In genomic region chr19:48152552-48152951, GRCh38 we compare ENCODE assay signal across 8 cellular contexts. TPM values are rescaled to one million over a fixed set of nuclear protein-coding genes. Genes with fewer than 3 reads are reported as not detected.
A peak's percentile ranks its signal among the peaks of the same experiment; 100 is the strongest.
DNase-seq lines count a peak whose midpoint lies in the region; ATAC-seq and TF ChIP-seq lines count a peak whose summit lies in the region.

No MANE protein-coding gene starts in this region.

- H3K79me2 ChIP-seq in SU-DHL-6 (ENCODE audit: insufficient read depth, low read length): no peaks in the 10 kb centered on the region

- no peak overlapping the region for H3K27ac ChIP-seq in SU-DHL-6 (ENCODE audit: low read depth, low read length)
- peak overlapping the region in 2 of 10 donors; percentile 7 to 9 for H3K27ac ChIP-seq in heart right ventricle

- H3K27me3 Mint-ChIP-seq in activated naive CD8-positive, alpha-beta T cell treated with anti-CD3 and anti-CD28 coated beads, Interleukin-2, amount 50 U/mL, for 24 hours: no peaks in the 10 kb centered on the region

- H3K36me3 Mint-ChIP-seq in activated naive CD8-positive, alpha-beta T cell treated with anti-CD3 and anti-CD28 coated beads, Interleukin-2, amount 50 U/mL, for 24 hours (ENCODE audit: low read depth): peaks cover 34% of the 10 kb centered on the region

- 26 to 36% methylated on average over 8 of the region's 8 CpGs for WGBS in heart right ventricle, 2 donors

- H3K4me2 ChIP-seq in SU-DHL-6 (ENCODE audit: low read depth, low read length, poor library complexity, severe bottlenecking): no peak overlapping the region

- H3K9me3 ChIP-seq in SU-DHL-6 (ENCODE audit: insufficient read depth, low read length): no peaks in the 10 kb centered on the region
- no peaks in the 10 kb centered on the region for H3K9me3 ChIP-seq in heart right ventricle

- H3K9ac ChIP-seq in SU-DHL-6 (ENCODE audit: low read length): no peak overlapping the region

- H3K4me3 ChIP-seq in SU-DHL-6 (ENCODE audit: insufficient read depth, low read length, poor library complexity, severe bottlenecking): no peak overlapping the region
- H3K4me3 ChIP-seq in heart right ventricle: no peak overlapping the region

- no peak overlapping the region for H2AFZ ChIP-seq in SU-DHL-6 (ENCODE audit: low read depth, low read length, severe bottlenecking)

- no peak overlapping the region for H3K27ac Mint-ChIP-seq in activated naive CD8-positive, alpha-beta T cell treated with anti-CD3 and anti-CD28 coated beads, Interleukin-2, amount 50 U/mL, for 24 hours

- peaks cover 0 to 3% (median 0%) of the 10 kb centered on the region in 9 donors for H3K4me1 ChIP-seq in heart right ventricle

- TF ChIP-seq CTCF in SU-DHL-6 (IDR thresholded peaks at IDR 0.05; ENCODE audit: insufficient read depth, low read length, poor library complexity, severe bottlenecking) (peak; percentile 60), heart right ventricle (IDR thresholded peaks at IDR 0.05) (peak; percentile 79 to 90 (median 84))

- no peaks in the 10 kb centered on the region for H3K9me2 ChIP-seq in SU-DHL-6 (replicated peaks; ENCODE audit: insufficient read depth, low read length)

- no peak for ATAC-seq in activated naive CD8-positive, alpha-beta T cell treated with anti-CD3 and anti-CD28 coated beads, Interleukin-2, amount 50 U/mL, for 24 hours
- ATAC-seq in heart right ventricle: peak in 5 of 8 donors; percentile 47 to 70 (median 62)
- ATAC-seq in HG02884 (IDR thresholded peaks at IDR 0.05; ENCODE audit: unreplicated experiment): no peak
- ATAC-seq in GM19351 (IDR thresholded peaks at IDR 0.05; ENCODE audit: unreplicated experiment): no peak

- H3K4me3 Mint-ChIP-seq in activated naive CD8-positive, alpha-beta T cell treated with anti-CD3 and anti-CD28 coated beads, Interleukin-2, amount 50 U/mL, for 24 hours: no peak overlapping the region

- DNase-seq in DMS153 treated with DMSO at 0.1 percent for 48 hours (lab: John Stamatoyannopoulos, UW; ENCODE audit: unreplicated experiment) (peak; percentile 52), KG1 (lab: John Stamatoyannopoulos, UW) (peak; percentile 30), heart right ventricle (peak; percentile 48 to 52), retina (peak; percentile 83)
- DNase-seq in activated naive CD8-positive, alpha-beta T cell treated with anti-CD3 and anti-CD28 coated beads, Interleukin-2, amount 50 U/mL, for 24 hours: peak; percentile 67

- H3F3A ChIP-seq in SU-DHL-6 (ENCODE audit: insufficient read depth): no peaks in the 10 kb centered on the region

- H3K9me3 Mint-ChIP-seq in activated naive CD8-positive, alpha-beta T cell treated with anti-CD3 and anti-CD28 coated beads, Interleukin-2, amount 50 U/mL, for 24 hours: no peaks in the 10 kb centered on the region

- no peaks in the 10 kb centered on the region for H4K20me1 ChIP-seq in SU-DHL-6 (ENCODE audit: low read depth, low read length)

- H3K36me3 ChIP-seq in SU-DHL-6 (ENCODE audit: low read length) (peaks cover 9% of the 10 kb centered on the region; the same call in 1 of the 2 replicates), heart right ventricle (peaks cover 0 to 55% (median 0%) of the 10 kb centered on the region in 9 donors)

- no peaks in the 10 kb centered on the region for H3K27me3 ChIP-seq in SU-DHL-6 (ENCODE audit: low read length)
- no peaks in the 10 kb centered on the region for H3K27me3 ChIP-seq in heart right ventricle

- intact Hi-C loops in heart right ventricle (cut with DNase I): loop anchor here in 7 of 10 donors (1.0 to 5.0 kb wide), 4 partner anchors 45 to 180 kb away; no protein-coding TSS in a partner anchor

- H3K4me1 Mint-ChIP-seq in activated naive CD8-positive, alpha-beta T cell treated with anti-CD3 and anti-CD28 coated beads, Interleukin-2, amount 50 U/mL, for 24 hours: no peaks in the 10 kb centered on the region

RNA-seq across cellular contexts. Expression of gene LIG1, which starts 17.6 kb away (rescaled TPM):
- total RNA-seq in heart right ventricle: 1 to 10 TPM; 1.8 to 8.5 (median 3.5) TPM
- polyA plus RNA-seq in heart right ventricle: 1 to 10 TPM; 5.2 to 9.9 TPM

RNA-seq across cellular contexts. Expression of gene ZSWIM9, which starts 17.9 kb away (rescaled TPM):
- total RNA-seq in heart right ventricle: 1 to 10 TPM; 5.5 to 8.5 (median 6.6) TPM
- 1 to 10 TPM; 3.8 to 4.1 TPM for polyA plus RNA-seq in heart right ventricle

RNA-seq across cellular contexts. Expression of gene PLA2G4C, which starts 41.9 kb away (rescaled TPM):
- total RNA-seq in heart right ventricle: 10 to 100 TPM; 28.1 to 71.2 (median 46.3) TPM
- polyA plus RNA-seq in heart right ventricle: 10 to 100 TPM; 15.0 to 59.7 TPM

Comparison
In these comparisons a context has a peak if more than half of its experiments do, and no peak if none do; other contexts are left out.
1. DNase-seq: peak in every context shown above with its lines; median percentile 83 in retina; 67 in activated naive CD8-positive, alpha-beta T cell treated with anti-CD3 and anti-CD28 coated beads, Interleukin-2, amount 50 U/mL, for 24 hours; 52 in DMS153 treated with DMSO at 0.1 percent for 48 hours; 50 in heart right ventricle; 30 in KG1.
2. ATAC-seq: peak in heart right ventricle (5 of 8); none in activated naive CD8-positive, alpha-beta T cell treated with anti-CD3 and anti-CD28 coated beads, Interleukin-2, amount 50 U/mL, for 24 hours (single experiment), HG02884 (single experiment) and GM19351 (single experiment).